In genomic region chr6:111837641-111838500, GRCh38 we compare ENCODE assay signal across 1 cellular context.
TF ChIP-seq lines count a peak whose summit lies in the region.

No MANE protein-coding gene starts in this region.

TF ChIP-seq in HepG2, 621 proteins besides CTCF, POLR2A, EP300 and RAD21 (continued from another document):
- TF ChIP-seq, protein P1, sequence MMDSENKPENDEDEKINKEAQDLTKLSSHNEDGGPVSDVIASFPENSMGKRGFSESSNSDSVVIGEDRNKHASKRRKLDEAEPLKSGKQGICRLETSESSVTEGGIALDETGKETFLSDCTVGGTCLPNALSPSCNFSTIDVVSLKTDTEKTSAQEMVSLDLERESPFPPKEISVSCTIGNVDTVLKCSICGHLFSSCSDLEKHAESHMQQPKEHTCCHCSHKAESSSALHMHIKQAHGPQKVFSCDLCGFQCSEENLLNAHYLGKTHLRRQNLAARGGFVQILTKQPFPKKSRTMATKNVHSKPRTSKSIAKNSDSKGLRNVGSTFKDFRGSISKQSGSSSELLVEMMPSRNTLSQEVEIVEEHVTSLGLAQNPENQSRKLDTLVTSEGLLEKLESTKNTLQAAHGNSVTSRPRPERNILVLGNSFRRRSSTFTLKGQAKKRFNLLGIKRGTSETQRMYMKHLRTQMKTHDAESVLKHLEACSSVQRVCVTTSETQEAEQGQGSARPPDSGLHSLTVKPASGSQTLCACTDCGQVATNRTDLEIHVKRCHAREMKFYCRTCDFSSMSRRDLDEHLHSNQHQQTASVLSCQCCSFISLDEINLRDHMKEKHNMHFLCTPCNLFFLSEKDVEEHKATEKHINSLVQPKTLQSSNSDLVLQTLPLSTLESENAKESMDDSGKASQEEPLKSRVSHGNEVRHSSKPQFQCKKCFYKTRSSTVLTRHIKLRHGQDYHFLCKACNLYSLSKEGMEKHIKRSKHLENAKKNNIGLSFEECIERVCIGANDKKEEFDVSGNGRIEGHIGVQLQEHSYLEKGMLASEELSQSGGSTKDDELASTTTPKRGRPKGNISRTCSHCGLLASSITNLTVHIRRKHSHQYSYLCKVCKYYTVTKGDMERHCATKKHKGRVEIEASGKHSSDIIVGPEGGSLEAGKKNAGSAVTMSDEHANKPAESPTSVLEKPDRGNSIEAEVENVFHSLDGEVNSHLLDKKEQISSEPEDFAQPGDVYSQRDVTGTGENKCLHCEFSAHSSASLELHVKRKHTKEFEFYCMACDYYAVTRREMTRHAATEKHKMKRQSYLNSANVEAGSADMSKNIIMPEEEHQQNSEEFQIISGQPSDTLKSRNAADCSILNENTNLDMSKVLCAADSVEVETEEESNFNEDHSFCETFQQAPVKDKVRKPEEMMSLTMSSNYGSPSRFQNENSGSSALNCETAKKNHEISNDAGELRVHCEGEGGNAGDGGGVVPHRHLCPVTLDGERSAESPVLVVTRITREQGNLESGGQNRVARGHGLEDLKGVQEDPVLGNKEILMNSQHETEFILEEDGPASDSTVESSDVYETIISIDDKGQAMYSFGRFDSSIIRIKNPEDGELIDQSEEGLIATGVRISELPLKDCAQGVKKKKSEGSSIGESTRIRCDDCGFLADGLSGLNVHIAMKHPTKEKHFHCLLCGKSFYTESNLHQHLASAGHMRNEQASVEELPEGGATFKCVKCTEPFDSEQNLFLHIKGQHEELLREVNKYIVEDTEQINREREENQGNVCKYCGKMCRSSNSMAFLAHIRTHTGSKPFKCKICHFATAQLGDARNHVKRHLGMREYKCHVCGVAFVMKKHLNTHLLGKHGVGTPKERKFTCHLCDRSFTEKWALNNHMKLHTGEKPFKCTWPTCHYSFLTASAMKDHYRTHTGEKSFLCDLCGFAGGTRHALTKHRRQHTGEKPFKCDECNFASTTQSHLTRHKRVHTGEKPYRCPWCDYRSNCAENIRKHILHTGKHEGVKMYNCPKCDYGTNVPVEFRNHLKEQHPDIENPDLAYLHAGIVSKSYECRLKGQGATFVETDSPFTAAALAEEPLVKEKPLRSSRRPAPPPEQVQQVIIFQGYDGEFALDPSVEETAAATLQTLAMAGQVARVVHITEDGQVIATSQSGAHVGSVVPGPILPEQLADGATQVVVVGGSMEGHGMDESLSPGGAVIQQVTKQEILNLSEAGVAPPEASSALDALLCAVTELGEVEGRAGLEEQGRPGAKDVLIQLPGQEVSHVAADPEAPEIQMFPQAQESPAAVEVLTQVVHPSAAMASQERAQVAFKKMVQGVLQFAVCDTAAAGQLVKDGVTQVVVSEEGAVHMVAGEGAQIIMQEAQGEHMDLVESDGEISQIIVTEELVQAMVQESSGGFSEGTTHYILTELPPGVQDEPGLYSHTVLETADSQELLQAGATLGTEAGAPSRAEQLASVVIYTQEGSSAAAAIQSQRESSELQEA (CRISPR knock-in tag; IDR thresholded peaks at IDR 0.05; ENCODE audit: not compliant biosample characterization): no peak
- no peak for TF ChIP-seq ZNF446 (CRISPR knock-in tag; IDR thresholded peaks at IDR 0.05)
- TF ChIP-seq U2AF2 (IDR thresholded peaks at IDR 0.05; ENCODE audit: low read depth, low read length): no peak
- no peak for TF ChIP-seq ZNF282 (IDR thresholded peaks at IDR 0.05; ENCODE audit: partially characterized antibody)
- TF ChIP-seq ZNF747 (CRISPR knock-in tag; IDR thresholded peaks at IDR 0.05; ENCODE audit: borderline replicate concordance): no peak
- TF ChIP-seq PHF8 (CRISPR knock-in tag; IDR thresholded peaks at IDR 0.05): no peak
- TF ChIP-seq KAT8 (CRISPR knock-in tag; IDR thresholded peaks at IDR 0.05): no peak
- TF ChIP-seq ZNF136 (CRISPR knock-in tag; IDR thresholded peaks at IDR 0.05; ENCODE audit: low read depth): no peak
- no peak for TF ChIP-seq ESRRA (CRISPR knock-in tag; IDR thresholded peaks at IDR 0.05; ENCODE audit: low read depth)
- no peak for TF ChIP-seq ADNP (CRISPR knock-in tag; IDR thresholded peaks at IDR 0.05)
- TF ChIP-seq ZNF335 (CRISPR knock-in tag; IDR thresholded peaks at IDR 0.05): no peak
- TF ChIP-seq, protein P2, sequence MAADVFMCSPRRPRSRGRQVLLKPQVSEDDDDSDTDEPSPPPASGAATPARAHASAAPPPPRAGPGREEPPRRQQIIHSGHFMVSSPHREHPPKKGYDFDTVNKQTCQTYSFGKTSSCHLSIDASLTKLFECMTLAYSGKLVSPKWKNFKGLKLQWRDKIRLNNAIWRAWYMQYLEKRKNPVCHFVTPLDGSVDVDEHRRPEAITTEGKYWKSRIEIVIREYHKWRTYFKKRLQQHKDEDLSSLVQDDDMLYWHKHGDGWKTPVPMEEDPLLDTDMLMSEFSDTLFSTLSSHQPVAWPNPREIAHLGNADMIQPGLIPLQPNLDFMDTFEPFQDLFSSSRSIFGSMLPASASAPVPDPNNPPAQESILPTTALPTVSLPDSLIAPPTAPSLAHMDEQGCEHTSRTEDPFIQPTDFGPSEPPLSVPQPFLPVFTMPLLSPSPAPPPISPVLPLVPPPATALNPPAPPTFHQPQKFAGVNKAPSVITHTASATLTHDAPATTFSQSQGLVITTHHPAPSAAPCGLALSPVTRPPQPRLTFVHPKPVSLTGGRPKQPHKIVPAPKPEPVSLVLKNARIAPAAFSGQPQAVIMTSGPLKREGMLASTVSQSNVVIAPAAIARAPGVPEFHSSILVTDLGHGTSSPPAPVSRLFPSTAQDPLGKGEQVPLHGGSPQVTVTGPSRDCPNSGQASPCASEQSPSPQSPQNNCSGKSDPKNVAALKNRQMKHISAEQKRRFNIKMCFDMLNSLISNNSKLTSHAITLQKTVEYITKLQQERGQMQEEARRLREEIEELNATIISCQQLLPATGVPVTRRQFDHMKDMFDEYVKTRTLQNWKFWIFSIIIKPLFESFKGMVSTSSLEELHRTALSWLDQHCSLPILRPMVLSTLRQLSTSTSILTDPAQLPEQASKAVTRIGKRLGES (CRISPR knock-in tag; IDR thresholded peaks at IDR 0.05; ENCODE audit: borderline replicate concordance): no peak
- TF ChIP-seq, protein P3, sequence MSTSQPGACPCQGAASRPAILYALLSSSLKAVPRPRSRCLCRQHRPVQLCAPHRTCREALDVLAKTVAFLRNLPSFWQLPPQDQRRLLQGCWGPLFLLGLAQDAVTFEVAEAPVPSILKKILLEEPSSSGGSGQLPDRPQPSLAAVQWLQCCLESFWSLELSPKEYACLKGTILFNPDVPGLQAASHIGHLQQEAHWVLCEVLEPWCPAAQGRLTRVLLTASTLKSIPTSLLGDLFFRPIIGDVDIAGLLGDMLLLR (CRISPR knock-in tag; IDR thresholded peaks at IDR 0.05): no peak
- TF ChIP-seq HIVEP1 (CRISPR knock-in tag; IDR thresholded peaks at IDR 0.05): no peak
